ENCODE assay signal across 15 cellular contexts in genomic region chr2:62333961-62334360, GRCh38.
A peak's percentile ranks its signal among the peaks of the same experiment; 100 is the strongest.
DNase-seq lines count a peak whose midpoint lies in the region; ATAC-seq and TF ChIP-seq lines count a peak whose summit lies in the region.
"Had no signal": no experiment of that assay in that cellular context is flagged by ENCODE, and none has a peak within 500 bp of the region (broad histone marks: within the 10 kb centered on the region; RNA-seq: fewer than 3 reads in every experiment).

No MANE protein-coding gene starts in this region.

- H3K4me1 ChIP-seq in BE2C = peaks cover 12% of the 10 kb centered on the region
- peaks cover 35% of the 10 kb centered on the region for H3K4me1 ChIP-seq in GM23338 (ENCODE audit: insufficient read depth)
- H3K4me1 ChIP-seq: gastroesophageal sphincter had no signal

- no peak overlapping the region for H3K4me3 Mint-ChIP-seq in GM23338
- H3K4me3 Mint-ChIP-seq in WTC11 = no peak overlapping the region
- H3K4me3 Mint-ChIP-seq: activated CD4-positive, alpha-beta memory T cell treated with anti-CD3 and anti-CD28 coated beads for 36 hours; stimulated activated memory B cell treated with anti-CD40 and anti-IgM and Interleukin-4, amounts not matched to agents 10 μg/mL and 1 μg/mL and 100 μg/mL, for 72 hours had no signal

- H3K27me3 ChIP-seq in BE2C = no peaks in the 10 kb centered on the region
- no peaks in the 10 kb centered on the region for H3K27me3 ChIP-seq in GM23338 (ENCODE audit: insufficient read depth)
- H3K27me3 ChIP-seq: gastroesophageal sphincter had no signal

- peaks cover 4% of the 10 kb centered on the region for H3K27me3 Mint-ChIP-seq in GM23338 (ENCODE audit: insufficient read depth, low read depth, poor library complexity)
- H3K27me3 Mint-ChIP-seq in WTC11 (ENCODE audit: low read depth) = no peaks in the 10 kb centered on the region
- H3K27me3 Mint-ChIP-seq: activated CD4-positive, alpha-beta memory T cell treated with anti-CD3 and anti-CD28 coated beads for 36 hours; stimulated activated memory B cell treated with anti-CD40 and anti-IgM and Interleukin-4, amounts not matched to agents 10 μg/mL and 1 μg/mL and 100 μg/mL, for 72 hours had no signal

- H2AFZ ChIP-seq in GM23338 = 0 out of 2 replicates have a peak overlapping the region, but pooled peaks have one; percentile 21
- H2AFZ ChIP-seq: PC-9 had no signal

- H3K9me2 ChIP-seq in GM23338 (ENCODE audit: insufficient read depth) = no peaks in the 10 kb centered on the region

- no peaks in the 10 kb centered on the region for H4K20me1 ChIP-seq in GM23338 (replicated peaks; ENCODE audit: insufficient read depth)

- H3K4me1 Mint-ChIP-seq in GM23338 (peaks cover 23% of the 10 kb centered on the region), WTC11 (peaks cover 53% of the 10 kb centered on the region)

- CTCF ChIA-PET in WTC11 (lab: Charles Lee) = no interaction called here

- H3K27ac Mint-ChIP-seq in GM23338 = no peak overlapping the region
- H3K27ac Mint-ChIP-seq in WTC11 = peak overlapping the region; percentile 12; the same call in 1 of the 2 replicates
- H3K27ac Mint-ChIP-seq: activated CD4-positive, alpha-beta memory T cell treated with anti-CD3 and anti-CD28 coated beads for 36 hours; stimulated activated memory B cell treated with anti-CD40 and anti-IgM and Interleukin-4, amounts not matched to agents 10 μg/mL and 1 μg/mL and 100 μg/mL, for 72 hours had no signal

- no peaks in the 10 kb centered on the region for H3K9me3 ChIP-seq in BE2C
- H3K9me3 ChIP-seq: gastroesophageal sphincter had no signal

- no peaks in the 10 kb centered on the region for H3F3A ChIP-seq in GM23338 (replicated peaks; ENCODE audit: low read depth)

- ATAC-seq in GM23338 (no peak), WTC11 (no peak), GM19397 (IDR thresholded peaks at IDR 0.05; ENCODE audit: unreplicated experiment) (no peak), HG03565 (IDR thresholded peaks at IDR 0.05; ENCODE audit: unreplicated experiment) (no peak)
- ATAC-seq: gastroesophageal sphincter; stimulated activated memory B cell treated with anti-CD40 and anti-IgM and Interleukin-4, amounts not matched to agents 10 μg/mL and 1 μg/mL and 100 μg/mL, for 72 hours had no signal

- no peaks in the 10 kb centered on the region for H3K79me2 ChIP-seq in GM23338 (replicated peaks; ENCODE audit: insufficient read depth)

- H3K4me3 ChIP-seq in BE2C (ENCODE audit: low read depth, low read length) (no peak overlapping the region), GM23338 (no peak overlapping the region)
- H3K4me3 ChIP-seq: gastroesophageal sphincter, PC-9 had no signal

- TF ChIP-seq CTCF in BE2C (IDR thresholded peaks at IDR 0.05; ENCODE audit: low read depth, low read length) (no peak), GM23338 (conservative IDR thresholded peaks at IDR 0.05; ENCODE audit: low read depth in 2 of 2) (no peak), WTC11 (IDR thresholded peaks at IDR 0.05) (no peak)

- peaks cover 8% of the 10 kb centered on the region for H3K9me3 Mint-ChIP-seq in GM23338
- peaks cover 10% of the 10 kb centered on the region for H3K9me3 Mint-ChIP-seq in WTC11

- DNase-seq in BE2C = peak; percentile 57
- DNase-seq in GM23338 (ENCODE audit: low spot score) = no peak
- peak; percentile 39 for DNase-seq in NCI-H2171 (lab: John Stamatoyannopoulos, UW)
- no peak for DNase-seq in WTC11 (ENCODE audit: low spot score)
- no peak for DNase-seq in cortex of kidney (lab: John Stamatoyannopoulos, UW)
- no peak for DNase-seq in HuH-7.5 (ENCODE audit: low spot score)
- DNase-seq: activated CD4-positive, alpha-beta memory T cell treated with anti-CD3 and anti-CD28 coated beads for 36 hours; activated gamma-delta T cell; GOT3; PC-9; stimulated activated CD4-positive, alpha-beta T cell treated with anti-CD3 and anti-CD28 coated beads, Interleukin-4, amount 100 ng/mL, for 1 hour had no signal

- 0 out of 2 replicates have a peak overlapping the region, but pooled peaks have one; percentile 42 for H3K27ac ChIP-seq in GM23338 (ENCODE audit: low read depth)
- H3K27ac ChIP-seq: gastroesophageal sphincter, PC-9 had no signal

- H3K36me3 Mint-ChIP-seq in GM23338 (ENCODE audit: low read depth) = peaks cover 10% of the 10 kb centered on the region
- peaks cover 10% of the 10 kb centered on the region for H3K36me3 Mint-ChIP-seq in WTC11
- H3K36me3 Mint-ChIP-seq: activated CD4-positive, alpha-beta memory T cell treated with anti-CD3 and anti-CD28 coated beads for 36 hours; stimulated activated memory B cell treated with anti-CD40 and anti-IgM and Interleukin-4, amounts not matched to agents 10 μg/mL and 1 μg/mL and 100 μg/mL, for 72 hours had no signal

- H3K36me3 ChIP-seq in BE2C (no peaks in the 10 kb centered on the region), GM23338 (ENCODE audit: insufficient read depth) (no peaks in the 10 kb centered on the region)
- H3K36me3 ChIP-seq: gastroesophageal sphincter had no signal

- H3K4me2 ChIP-seq in GM23338 = no peak overlapping the region
- H3K4me2 ChIP-seq: PC-9 had no signal

- POLR2A ChIA-PET in WTC11 (lab: Charles Lee) = interaction anchor here (0.7 kb wide), 1 partner anchor 13 kb away, joined by 3 read pairs; no protein-coding TSS in a partner anchor

TF ChIP-seq in GM23338, 12 proteins besides CTCF, POLR2A, EP300 and RAD21 (continues in another document):
- TF ChIP-seq EZH2phosphoT487 (IDR thresholded peaks at IDR 0.05; ENCODE audit: unreplicated experiment) (no peak), ZNF114 (CRISPR knock-in tag; IDR thresholded peaks at IDR 0.05) (no peak), ZNF331 (CRISPR knock-in tag; IDR thresholded peaks at IDR 0.05; ENCODE audit: low read depth) (no peak), NANOG (IDR thresholded peaks at IDR 0.05; ENCODE audit: borderline replicate concordance) (no peak), JUNB (IDR thresholded peaks at IDR 0.05; ENCODE audit: unreplicated experiment) (no peak), STAT1 (IDR thresholded peaks at IDR 0.05; ENCODE audit: unreplicated experiment) (no peak)
- TF ChIP-seq, protein P1, sequence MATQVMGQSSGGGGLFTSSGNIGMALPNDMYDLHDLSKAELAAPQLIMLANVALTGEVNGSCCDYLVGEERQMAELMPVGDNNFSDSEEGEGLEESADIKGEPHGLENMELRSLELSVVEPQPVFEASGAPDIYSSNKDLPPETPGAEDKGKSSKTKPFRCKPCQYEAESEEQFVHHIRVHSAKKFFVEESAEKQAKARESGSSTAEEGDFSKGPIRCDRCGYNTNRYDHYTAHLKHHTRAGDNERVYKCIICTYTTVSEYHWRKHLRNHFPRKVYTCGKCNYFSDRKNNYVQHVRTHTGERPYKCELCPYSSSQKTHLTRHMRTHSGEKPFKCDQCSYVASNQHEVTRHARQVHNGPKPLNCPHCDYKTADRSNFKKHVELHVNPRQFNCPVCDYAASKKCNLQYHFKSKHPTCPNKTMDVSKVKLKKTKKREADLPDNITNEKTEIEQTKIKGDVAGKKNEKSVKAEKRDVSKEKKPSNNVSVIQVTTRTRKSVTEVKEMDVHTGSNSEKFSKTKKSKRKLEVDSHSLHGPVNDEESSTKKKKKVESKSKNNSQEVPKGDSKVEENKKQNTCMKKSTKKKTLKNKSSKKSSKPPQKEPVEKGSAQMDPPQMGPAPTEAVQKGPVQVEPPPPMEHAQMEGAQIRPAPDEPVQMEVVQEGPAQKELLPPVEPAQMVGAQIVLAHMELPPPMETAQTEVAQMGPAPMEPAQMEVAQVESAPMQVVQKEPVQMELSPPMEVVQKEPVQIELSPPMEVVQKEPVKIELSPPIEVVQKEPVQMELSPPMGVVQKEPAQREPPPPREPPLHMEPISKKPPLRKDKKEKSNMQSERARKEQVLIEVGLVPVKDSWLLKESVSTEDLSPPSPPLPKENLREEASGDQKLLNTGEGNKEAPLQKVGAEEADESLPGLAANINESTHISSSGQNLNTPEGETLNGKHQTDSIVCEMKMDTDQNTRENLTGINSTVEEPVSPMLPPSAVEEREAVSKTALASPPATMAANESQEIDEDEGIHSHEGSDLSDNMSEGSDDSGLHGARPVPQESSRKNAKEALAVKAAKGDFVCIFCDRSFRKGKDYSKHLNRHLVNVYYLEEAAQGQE (IDR thresholded peaks at IDR 0.05; ENCODE audit: unreplicated experiment) = no peak

TF ChIP-seq in WTC11, 78 proteins besides CTCF, POLR2A, EP300 and RAD21:
- TF ChIP-seq FOXK1 (CRISPR knock-in tag; IDR thresholded peaks at IDR 0.05) = no peak

Comparison
In these comparisons a context has a peak if more than half of its experiments do, and no peak if none do; other contexts are left out.
1. DNase-seq: peak in BE2C (single experiment) and NCI-H2171 (single experiment); none in GM23338 (single experiment), WTC11 (single experiment), cortex of kidney (single experiment) and HuH-7.5 (single experiment).